ENCODE assay signal across 8 cellular contexts in the genomic region with DNA sequence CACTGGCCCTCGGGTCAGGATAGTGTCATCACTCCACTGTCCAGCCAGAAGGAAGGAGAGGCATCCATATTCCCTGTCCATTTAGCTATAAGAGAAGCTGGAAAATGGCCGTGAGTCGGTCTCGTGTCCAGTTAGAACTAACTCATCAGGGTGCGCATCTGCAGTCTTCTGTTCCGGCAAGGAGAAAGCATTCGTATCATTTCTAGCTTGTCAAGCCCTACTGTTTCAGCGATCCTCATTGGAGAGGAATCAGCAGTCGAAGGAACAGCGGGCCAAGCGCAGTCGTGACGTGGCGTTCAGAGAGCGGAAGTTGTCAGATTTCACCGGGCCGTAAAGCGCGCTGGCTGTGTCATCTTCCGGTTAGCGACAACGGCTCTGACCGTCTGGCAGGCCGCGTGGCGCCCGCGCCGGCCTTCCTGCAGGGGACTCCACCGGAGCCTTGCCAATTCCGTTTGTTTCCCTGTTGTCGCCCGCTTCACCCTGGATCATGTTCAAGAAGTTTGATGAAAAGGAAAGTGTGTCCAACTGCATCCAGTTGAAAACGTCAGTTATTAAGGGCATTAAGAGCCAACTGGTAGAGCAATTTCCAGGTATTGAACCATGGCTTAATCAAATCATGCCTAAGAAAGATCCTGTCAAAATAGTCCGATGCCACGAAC. TPM values are rescaled to one million over a fixed set of nuclear protein-coding genes. Genes with fewer than 3 reads are reported as not detected.
DNase-seq lines count a peak whose midpoint lies in the region; ATAC-seq and TF ChIP-seq lines count a peak whose summit lies in the region.

No MANE protein-coding gene starts in this region.

- H3K9me3 Mint-ChIP-seq in activated CD4-positive, alpha-beta T cell treated with anti-CD3 and anti-CD28 coated beads for 36 hours (ENCODE audit: low read depth) = no peaks in the 10 kb centered on the region

- POLR2A ChIA-PET in activated CD4-positive, alpha-beta T cell treated with anti-CD3 and anti-CD28 coated beads for 36 hours (lab: Charles Lee) = no interaction called here

- peak overlapping the region; percentile 96 for H3K27ac Mint-ChIP-seq in activated CD4-positive, alpha-beta T cell treated with anti-CD3 and anti-CD28 coated beads for 36 hours

- DNase-seq in NCI-H1417 (lab: John Stamatoyannopoulos, UW) (peak in 2 of 3 experiments; percentile 83 to 91), NCI-H1417 treated with DMSO at 0.1 percent for 48 hours (lab: John Stamatoyannopoulos, UW) (no peak), NCI-H345 (lab: John Stamatoyannopoulos, UW) (peak; percentile 87), colonic mucosa (peak; percentile 86), left colon (peak; percentile 86 to 87)
- peak; percentile 90 for DNase-seq in activated CD4-positive, alpha-beta T cell treated with anti-CD3 and anti-CD28 coated beads for 36 hours
- DNase-seq in stimulated activated CD4-positive, alpha-beta T cell treated with anti-CD3 and anti-CD28 coated beads, Interleukin-1b, Interleukin-23, amount 100 ng/mL, for 4 hours (ENCODE audit: low read depth in 2 of 2) = peak; percentile 65 to 68

- H3K27me3 Mint-ChIP-seq in activated CD4-positive, alpha-beta T cell treated with anti-CD3 and anti-CD28 coated beads for 36 hours = no peaks in the 10 kb centered on the region

- H3K27me3 ChIP-seq in colonic mucosa = no peaks in the 10 kb centered on the region

- no peaks in the 10 kb centered on the region for H3K9me3 ChIP-seq in colonic mucosa

- peak overlapping the region; percentile 51 for H3K4me3 ChIP-seq in colonic mucosa

- H3K36me3 Mint-ChIP-seq in activated CD4-positive, alpha-beta T cell treated with anti-CD3 and anti-CD28 coated beads for 36 hours (ENCODE audit: low read depth) = peaks cover 61% of the 10 kb centered on the region

- peak overlapping the region; percentile 52 to 76 for H3K9ac ChIP-seq in colonic mucosa (ENCODE audit: low read depth in 2 of 2, low read length in 2 of 2)

- H3K4me3 Mint-ChIP-seq in activated CD4-positive, alpha-beta T cell treated with anti-CD3 and anti-CD28 coated beads for 36 hours = peak overlapping the region; percentile 89

- H3K4me1 ChIP-seq in colonic mucosa = peaks cover 3% of the 10 kb centered on the region

- H3K36me3 ChIP-seq in colonic mucosa = peaks cover 8% of the 10 kb centered on the region

- peak overlapping the region; percentile 83 for H3K27ac ChIP-seq in colonic mucosa

- H3K4me1 Mint-ChIP-seq in activated CD4-positive, alpha-beta T cell treated with anti-CD3 and anti-CD28 coated beads for 36 hours = peaks cover 28% of the 10 kb centered on the region

- TF ChIP-seq CTCF in colonic mucosa (IDR thresholded peaks at IDR 0.05) = no peak

- intact Hi-C loops in activated CD4-positive, alpha-beta T cell treated with anti-CD3 and anti-CD28 coated beads for 36 hours (cut with DNase I, micrococcal nuclease) = loop anchor here (1.0 to 2.0 kb wide), 3 partner anchors 26 to 33 kb away; partner anchors contain the start of gene HM13 (in 2 of the 2)
- intact Hi-C loops in colonic mucosa (cut with DNase I) = no loop called here
- intact Hi-C loops in left colon (cut with DNase I, micrococcal nuclease) = no loop called here

- ATAC-seq in HG02981 (IDR thresholded peaks at IDR 0.05; ENCODE audit: unreplicated experiment) = peak; percentile 77
- peak; percentile 70 for ATAC-seq in activated CD4-positive, alpha-beta T cell treated with anti-CD3 and anti-CD28 coated beads for 36 hours
- ATAC-seq in left colon = peak; percentile 91

- CTCF ChIA-PET in activated CD4-positive, alpha-beta T cell treated with anti-CD3 and anti-CD28 coated beads for 36 hours (lab: Charles Lee) = interaction anchor here (0.9 to 4.0 kb wide), 6 partner anchors 10 to 65 kb away, joined by 3 to 29 read pairs (median 4); no protein-coding TSS in a partner anchor

RNA-seq across cellular contexts. Expression of gene HM13, which starts 32.9 kb away (rescaled TPM):
- 100 to 1,000 TPM; 108 to 111 TPM for total RNA-seq in activated CD4-positive, alpha-beta T cell treated with anti-CD3 and anti-CD28 coated beads for 36 hours
- total RNA-seq in colonic mucosa (100 to 1,000 TPM; 107 to 179 TPM), left colon (100 to 1,000 TPM; 122 to 135 TPM)

RNA-seq across cellular contexts. Expression of gene ID1, which starts 57.9 kb away (rescaled TPM):
- 1 to 10 TPM; 2.2 to 3.5 TPM for total RNA-seq in activated CD4-positive, alpha-beta T cell treated with anti-CD3 and anti-CD28 coated beads for 36 hours
- 100 to 1,000 TPM; 134 to 179 TPM for total RNA-seq in colonic mucosa
- 100 to 1,000 TPM; 298 to 363 TPM for total RNA-seq in left colon

Comparison
In these comparisons a context has a peak if more than half of its experiments do, and no peak if none do; other contexts are left out.
1. RNA of gene ID1, which starts 57.9 kb away (total RNA-seq): 298 to 363 TPM in left colon and 134 to 179 TPM in colonic mucosa; 2.2 to 3.5 TPM in activated CD4-positive, alpha-beta T cell treated with anti-CD3 and anti-CD28 coated beads for 36 hours; every median in the first group is over 10 times any median in the second.
2. intact Hi-C loops: an anchor here in activated CD4-positive, alpha-beta T cell treated with anti-CD3 and anti-CD28 coated beads for 36 hours (1.0 to 2.0 kb wide); none called in colonic mucosa and left colon.
3. Peak in every context shown above with its lines, with median percentiles within 50 percentile points of each other: ATAC-seq.